In the genomic region with DNA sequence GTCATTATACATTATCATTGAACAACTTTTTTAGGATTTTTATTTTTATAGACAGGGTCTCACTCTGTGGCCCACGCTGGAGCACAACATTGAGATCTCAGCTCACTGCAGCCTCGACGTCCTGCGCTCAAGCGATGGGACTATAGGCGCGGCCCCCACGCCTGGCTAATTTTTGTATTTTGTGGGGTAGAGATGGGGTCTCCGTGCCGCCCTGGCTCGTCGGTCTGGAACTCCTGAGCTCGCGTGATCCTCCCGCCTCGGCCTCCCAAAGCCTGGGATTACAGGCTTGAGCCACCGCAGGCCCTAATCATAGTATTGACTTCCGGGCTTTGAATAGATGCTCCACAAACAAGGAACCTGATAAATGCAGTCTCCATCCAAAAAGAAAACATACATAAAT, we compare ENCODE assay signal across 14 cellular contexts. TPM values are rescaled to one million over a fixed set of nuclear protein-coding genes. Genes with fewer than 3 reads are reported as not detected.
DNase-seq lines count a peak whose midpoint lies in the region; ATAC-seq, FAIRE-seq and TF ChIP-seq lines count a peak whose summit lies in the region.
"Had no signal": no experiment of that assay in that cellular context is flagged by ENCODE, and none has a peak within 500 bp of the region (broad histone marks: within the 10 kb centered on the region; RNA-seq: fewer than 3 reads in every experiment).

No MANE protein-coding gene starts in this region.

- peak overlapping the region; percentile 69 for H3K4me3 Mint-ChIP-seq in activated naive CD4-positive, alpha-beta T cell treated with anti-CD3 and anti-CD28 coated beads for 36 hours
- peak overlapping the region; percentile 65 for H3K4me3 Mint-ChIP-seq in endothelial cell (ENCODE audit: unreplicated experiment)

- no peak overlapping the region for H3K27ac ChIP-seq in SU-DHL-6 (ENCODE audit: low read depth, low read length)
- no peak overlapping the region for H3K27ac ChIP-seq in smooth muscle cell (ENCODE audit: low read depth)
- H3K27ac ChIP-seq: parathyroid adenoma had no signal

- DNase-seq in activated naive CD4-positive, alpha-beta T cell treated with anti-CD3 and anti-CD28 coated beads for 36 hours, result no peak
- no peak for DNase-seq in activated naive CD4-positive, alpha-beta T cell treated with Interleukin-2 at 50 U/mL for 16 hours
- DNase-seq in endothelial cell (ENCODE audit: low spot score) (no peak), smooth muscle cell (lab: John Stamatoyannopoulos, UW; ENCODE audit: unreplicated experiment) (no peak), HTR-8/SVneo (ENCODE audit: insufficient read length, low spot score) (no peak)
- DNase-seq: cortex of kidney; DMS79 treated with DMSO at 0.1 percent for 48 hours; NCI-H2171 treated with DMSO at 0.1 percent for 48 hours; stimulated activated CD8-positive, alpha-beta memory T cell treated with anti-CD3 and anti-CD28 coated beads, Interleukin-4, amount 100 ng/mL, for 48 hours had no signal

- no peaks in the 10 kb centered on the region for H3K4me1 ChIP-seq in smooth muscle cell (ENCODE audit: low read depth)
- H3K4me1 ChIP-seq: parathyroid adenoma had no signal

- CTCF ChIA-PET in activated naive CD4-positive, alpha-beta T cell treated with anti-CD3 and anti-CD28 coated beads for 36 hours (lab: Charles Lee), result no interaction called here

- H2AFZ ChIP-seq in SU-DHL-6 (ENCODE audit: low read depth, low read length, severe bottlenecking), result no peak overlapping the region
- no peak overlapping the region for H2AFZ ChIP-seq in smooth muscle cell (ENCODE audit: low read depth)

- H4K20me1 ChIP-seq in SU-DHL-6 (ENCODE audit: low read depth, low read length), result no peaks in the 10 kb centered on the region
- H4K20me1 ChIP-seq in smooth muscle cell (ENCODE audit: low read depth), result peaks cover 17% of the 10 kb centered on the region

- H3K9me3 ChIP-seq in SU-DHL-6 (ENCODE audit: insufficient read depth, low read length) (peaks cover under 1% of the 10 kb centered on the region; the same call in 1 of the 2 replicates), smooth muscle cell (replicated peaks; ENCODE audit: low read depth) (no peaks in the 10 kb centered on the region)
- H3K9me3 ChIP-seq: adrenal gland had no signal

- H3K79me2 ChIP-seq in SU-DHL-6 (ENCODE audit: insufficient read depth, low read length) (peaks cover 11% of the 10 kb centered on the region; the same call in 1 of the 2 replicates), smooth muscle cell (ENCODE audit: low read depth) (peaks cover 35% of the 10 kb centered on the region)

- no peak overlapping the region for H3K4me3 ChIP-seq in SU-DHL-6 (ENCODE audit: insufficient read depth, low read length, poor library complexity, severe bottlenecking)
- no peak overlapping the region for H3K4me3 ChIP-seq in smooth muscle cell

- peaks cover under 1% of the 10 kb centered on the region for H3K9me3 Mint-ChIP-seq in activated naive CD4-positive, alpha-beta T cell treated with anti-CD3 and anti-CD28 coated beads for 36 hours
- H3K9me3 Mint-ChIP-seq in endothelial cell (ENCODE audit: unreplicated experiment), result peaks cover 6% of the 10 kb centered on the region

- H3K4me2 ChIP-seq in SU-DHL-6 (ENCODE audit: low read depth, low read length, poor library complexity, severe bottlenecking), result peak overlapping the region; percentile 73
- H3K4me2 ChIP-seq in smooth muscle cell, result peak overlapping the region; percentile 94

- intact Hi-C loops in activated naive CD4-positive, alpha-beta T cell treated with anti-CD3 and anti-CD28 coated beads for 36 hours (cut with micrococcal nuclease), result loop anchor here (5.0 kb wide), 1 partner anchor 75 kb away; a partner anchor contains a TSS

- TF ChIP-seq CTCF in SU-DHL-6 (IDR thresholded peaks at IDR 0.05; ENCODE audit: insufficient read depth, low read length, poor library complexity, severe bottlenecking) (no peak), endothelial cell (IDR thresholded peaks at IDR 0.05; ENCODE audit: unreplicated experiment) (no peak), smooth muscle cell (IDR thresholded peaks at IDR 0.05; ENCODE audit: borderline replicate concordance, insufficient read depth, poor library complexity, severe bottlenecking) (no peak)

- H3F3A ChIP-seq in SU-DHL-6 (ENCODE audit: insufficient read depth) (peaks cover 5% of the 10 kb centered on the region; the same call in 1 of the 2 replicates), smooth muscle cell (ENCODE audit: low read depth) (peaks cover 11% of the 10 kb centered on the region)

- ATAC-seq in GM18505 (IDR thresholded peaks at IDR 0.05; ENCODE audit: unreplicated experiment), result no peak
- ATAC-seq in HG03442 (IDR thresholded peaks at IDR 0.05; ENCODE audit: unreplicated experiment), result no peak

- H3K27me3 ChIP-seq in SU-DHL-6 (ENCODE audit: low read length), result no peaks in the 10 kb centered on the region
- H3K27me3 ChIP-seq in smooth muscle cell (ENCODE audit: low read depth), result no peaks in the 10 kb centered on the region
- H3K27me3 ChIP-seq: adrenal gland had no signal

- no peaks in the 10 kb centered on the region for H3K9me2 ChIP-seq in SU-DHL-6 (replicated peaks; ENCODE audit: insufficient read depth, low read length)

- no peaks in the 10 kb centered on the region for H3K36me3 ChIP-seq in SU-DHL-6 (ENCODE audit: low read length)
- no peaks in the 10 kb centered on the region for H3K36me3 ChIP-seq in smooth muscle cell (ENCODE audit: low read depth)

- H3K27ac Mint-ChIP-seq in activated naive CD4-positive, alpha-beta T cell treated with anti-CD3 and anti-CD28 coated beads for 36 hours, result no peak overlapping the region
- no peak overlapping the region for H3K27ac Mint-ChIP-seq in endothelial cell (ENCODE audit: unreplicated experiment)

- H3K27me3 Mint-ChIP-seq in activated naive CD4-positive, alpha-beta T cell treated with anti-CD3 and anti-CD28 coated beads for 36 hours (ENCODE audit: low read depth), result no peaks in the 10 kb centered on the region
- H3K27me3 Mint-ChIP-seq in endothelial cell (ENCODE audit: unreplicated experiment), result peaks cover 13% of the 10 kb centered on the region

- H3K9ac ChIP-seq in SU-DHL-6 (ENCODE audit: low read length) (no peak overlapping the region), smooth muscle cell (ENCODE audit: low read depth) (no peak overlapping the region)
- H3K9ac ChIP-seq: parathyroid adenoma had no signal

- no peak for FAIRE-seq in HTR-8/SVneo (lab: Jason Lieb, UNC)

- 98% methylated on average over 18 of the region's 18 CpGs for WGBS in smooth muscle cell (ENCODE audit: low lambda C conversion rate)

- peaks cover 20% of the 10 kb centered on the region for H3K4me1 Mint-ChIP-seq in activated naive CD4-positive, alpha-beta T cell treated with anti-CD3 and anti-CD28 coated beads for 36 hours (ENCODE audit: low read depth)
- H3K4me1 Mint-ChIP-seq in endothelial cell (ENCODE audit: unreplicated experiment), result peaks cover 6% of the 10 kb centered on the region

- TF ChIP-seq POLR2A in GM18505 (IDR thresholded peaks at IDR 0.05; ENCODE audit: borderline replicate concordance, extremely low read depth, insufficient read depth, insufficient read length), result no peak

- peaks cover 5% of the 10 kb centered on the region for H3K36me3 Mint-ChIP-seq in activated naive CD4-positive, alpha-beta T cell treated with anti-CD3 and anti-CD28 coated beads for 36 hours (ENCODE audit: low read depth)
- H3K36me3 Mint-ChIP-seq in endothelial cell (ENCODE audit: low read depth, unreplicated experiment), result peaks cover 23% of the 10 kb centered on the region

RNA-seq across cellular contexts. Expression of a gene that starts 1.4 kb away (rescaled TPM):
- 100 to 1,000 TPM; 259 to 288 TPM for total RNA-seq in activated naive CD4-positive, alpha-beta T cell treated with anti-CD3 and anti-CD28 coated beads for 36 hours
- total RNA-seq in endothelial cell (ENCODE audit: unreplicated experiment), result 286 TPM
- 304 and 306 TPM in 2 replicates for total RNA-seq in smooth muscle cell
- 492 and 548 TPM in 2 replicates for polyA plus RNA-seq in smooth muscle cell

RNA-seq across cellular contexts. Expression of a gene that starts 15.3 kb away (rescaled TPM):
- total RNA-seq in activated naive CD4-positive, alpha-beta T cell treated with anti-CD3 and anti-CD28 coated beads for 36 hours, result 10 to 100 TPM; 15.9 to 16.1 TPM
- 10.0 TPM for total RNA-seq in endothelial cell (ENCODE audit: unreplicated experiment)
- 3.8 TPM in 2 replicates for total RNA-seq in smooth muscle cell
- 7.5 and 8.0 TPM in 2 replicates for polyA plus RNA-seq in smooth muscle cell

RNA-seq across cellular contexts. Expression of a gene that starts 18.3 kb away (rescaled TPM):
- total RNA-seq in activated naive CD4-positive, alpha-beta T cell treated with anti-CD3 and anti-CD28 coated beads for 36 hours, result 100 to 1,000 TPM; 110 to 116 TPM
- total RNA-seq in endothelial cell (ENCODE audit: unreplicated experiment) (134 TPM), smooth muscle cell (110 and 173 TPM in 2 replicates)
- polyA plus RNA-seq in smooth muscle cell, result 381 and 435 TPM in 2 replicates

RNA-seq across cellular contexts. Expression of a gene that starts 18.8 kb away (rescaled TPM):
- 10 to 100 TPM; 39.7 to 41.8 TPM for total RNA-seq in activated naive CD4-positive, alpha-beta T cell treated with anti-CD3 and anti-CD28 coated beads for 36 hours
- total RNA-seq in endothelial cell (ENCODE audit: unreplicated experiment) (21.7 TPM), smooth muscle cell (6.2 and 7.0 TPM in 2 replicates)
- 15.9 and 18.0 TPM in 2 replicates for polyA plus RNA-seq in smooth muscle cell

RNA-seq across cellular contexts. Expression of a gene that starts 25.2 kb away (rescaled TPM):
- 1 to 10 TPM; 1.7 to 2.0 TPM for total RNA-seq in activated naive CD4-positive, alpha-beta T cell treated with anti-CD3 and anti-CD28 coated beads for 36 hours
- total RNA-seq in endothelial cell (ENCODE audit: unreplicated experiment), result 0.80 TPM
- total RNA-seq in smooth muscle cell, result 1.2 and 1.8 TPM in 2 replicates
- 2.9 and 3.7 TPM in 2 replicates for polyA plus RNA-seq in smooth muscle cell
